ENCODE assay signal across 14 cellular contexts in the genomic region with DNA sequence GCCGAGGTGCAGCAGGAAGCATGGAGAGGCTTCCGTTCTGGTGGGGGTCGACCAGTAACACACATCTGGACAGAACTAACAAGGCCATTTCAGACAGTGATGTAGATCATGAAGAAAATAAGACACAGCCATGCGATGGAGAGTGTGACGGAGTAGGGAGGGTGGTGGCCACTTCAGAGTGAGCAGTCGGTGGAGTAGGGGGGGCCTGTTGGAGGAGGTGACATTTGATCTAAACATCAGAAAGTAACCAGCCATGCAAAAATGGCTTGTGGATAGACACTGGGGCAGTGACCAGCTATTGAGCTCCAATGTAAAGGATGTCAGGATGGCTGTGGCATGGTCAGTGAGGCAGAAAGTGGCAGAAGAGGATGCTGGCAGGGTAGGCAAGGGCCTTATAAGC.
DNase-seq lines count a peak whose midpoint lies in the region; ATAC-seq lines count a peak whose summit lies in the region.
"Had no signal": no experiment of that assay in that cellular context is flagged by ENCODE, and none has a peak within 500 bp of the region (broad histone marks: within the 10 kb centered on the region; RNA-seq: fewer than 3 reads in every experiment).

No MANE protein-coding gene starts in this region.

- DNase-seq in NCI-H2196 (lab: John Stamatoyannopoulos, UW; ENCODE audit: unreplicated experiment) (peak; percentile 56), NCI-H2196 treated with DMSO at 0.1 percent for 48 hours (lab: John Stamatoyannopoulos, UW; ENCODE audit: unreplicated experiment) (no peak), RKO (ENCODE audit: low spot score) (peak; percentile 15), glomerular visceral epithelial cell (ENCODE audit: extremely low spot score) (peak; percentile 37), KBM-7 (no peak)
- DNase-seq: activated CD8-positive, alpha-beta T cell treated with anti-CD3 and anti-CD28 coated beads for 36 hours; kidney glomerular epithelial cell; mucosa of descending colon; NCI-H2081 had no signal

- ATAC-seq in GM19455 (IDR thresholded peaks at IDR 0.05; ENCODE audit: unreplicated experiment), result no peak
- ATAC-seq in HG02763 (IDR thresholded peaks at IDR 0.05; ENCODE audit: unreplicated experiment), result no peak
- ATAC-seq: activated CD8-positive, alpha-beta T cell treated with anti-CD3 and anti-CD28 coated beads for 36 hours; mucosa of descending colon had no signal

- peak overlapping the region; percentile 90 for H3K27ac ChIP-seq in stomach smooth muscle (ENCODE audit: low read length)
- H3K27ac ChIP-seq: SK-N-MC had no signal

- H3K36me3 ChIP-seq in stomach smooth muscle (ENCODE audit: control insufficient read depth in 2 of 2, insufficient read depth in 2 of 2, low read length in 2 of 2), result peaks cover 0 to 2% of the 10 kb centered on the region in 2 donors

- H3K9ac ChIP-seq in stomach smooth muscle (ENCODE audit: low read length in 2 of 2), result peak overlapping the region in 1 of 2 donors; percentile 51
- H3K9ac ChIP-seq: parathyroid adenoma had no signal

- H3K9me3 ChIP-seq in stomach smooth muscle (ENCODE audit: control insufficient read depth in 2 of 2, low read length in 2 of 2), result no peaks in the 10 kb centered on the region
- H3K9me3 ChIP-seq: mucosa of descending colon had no signal

- in situ Hi-C loops in KBM-7 (cut with MboI; ENCODE audit: low pct_unique_long_range_greater_than_20kb, low sequenced_read_pairs), result no loop called here

- peak overlapping the region in 1 of 2 donors; percentile 40 for H3K4me3 ChIP-seq in stomach smooth muscle (ENCODE audit: low read length in 2 of 2)
- H3K4me3 ChIP-seq: mucosa of descending colon, SK-N-MC had no signal

- no peaks in the 10 kb centered on the region for H3K27me3 ChIP-seq in stomach smooth muscle (ENCODE audit: control insufficient read depth in 1 of 2, insufficient read depth in 2 of 2, low read length in 2 of 2)

- H3K4me1 ChIP-seq in stomach smooth muscle (ENCODE audit: control insufficient read depth, insufficient read depth, low read length), result peaks cover 79% of the 10 kb centered on the region

Comparison
In these comparisons a context has a peak if more than half of its experiments do, and no peak if none do; other contexts are left out.
1. DNase-seq: peak in NCI-H2196 (single experiment), RKO (single experiment) and glomerular visceral epithelial cell (single experiment); none in NCI-H2196 treated with DMSO at 0.1 percent for 48 hours (single experiment) and KBM-7 (single experiment).